Comparison of ENCODE assay signal across 21 cellular contexts in genomic region chr4:111266937-111267336, GRCh38.
"Had no signal": no experiment of that assay in that cellular context is flagged by ENCODE, and none has a peak within 500 bp of the region (broad histone marks: within the 10 kb centered on the region; RNA-seq: fewer than 3 reads in every experiment).

No MANE protein-coding gene starts in this region.

- H3K27me3 ChIP-seq: gastrocnemius medialis, left lung, right atrium auricular region, stomach, thyroid gland, vagina had no signal

- H3K27ac ChIP-seq: gastrocnemius medialis, left lung, prostate gland, right atrium auricular region, stomach, thyroid gland, vagina had no signal

- H3K36me3 ChIP-seq: gastrocnemius medialis, left lung, prostate gland, right atrium auricular region, stomach, thyroid gland, vagina had no signal

- H3K9me3 ChIP-seq: gastrocnemius medialis, left lung, mucosa of descending colon, prostate gland, right atrium auricular region, stomach, thyroid gland, vagina had no signal

- ATAC-seq: effector memory CD8-positive, alpha-beta T cell; gastrocnemius medialis; left cardiac atrium; left lung; mucosa of descending colon; natural killer cell treated with Interleukin-12 subunit alpha and Interleukin-12 subunit beta and Interleukin-15 and Interleukin-18, amount 100 ng/mL, for 72 hours; sciatic nerve; stimulated activated effector memory CD8-positive, alpha-beta T cell treated with anti-CD3 and anti-CD28 coated beads, Interleukin-12 subunit alpha, Interleukin-12 subunit beta, amount 100 ng/mL, for 72 hours had no signal

- H3K4me3 ChIP-seq: gastrocnemius medialis, left lung, mucosa of descending colon, prostate gland, right atrium auricular region, stomach, thyroid gland, vagina had no signal

- DNase-seq: cortex of kidney; effector memory CD8-positive, alpha-beta T cell; gastrocnemius medialis; head of caudate nucleus; left cardiac atrium; mesenchymal stem cell; mucosa of descending colon; naive B cell; stimulated activated CD4-positive, alpha-beta T cell treated with anti-CD3 and anti-CD28 coated beads, Interleukin-2, amount 100 ng/mL, for 24 hours; stimulated activated CD4-positive, alpha-beta T cell treated with anti-CD3 and anti-CD28 coated beads, Interleukin-4, amount 100 ng/mL, for 24 hours; stimulated activated naive CD4-positive, alpha-beta T cell treated with Interleukin-2 at 50 U/mL for 16 hours; stomach; thyroid gland; trophoblast cell had no signal

- H3K4me1 ChIP-seq: left lung, prostate gland, stomach, thyroid gland, vagina had no signal
